Comparison of ENCODE assay signal across 11 cellular contexts in genomic region chrX:72255445-72255844, GRCh38. TPM values are rescaled to one million over a fixed set of nuclear protein-coding genes. Genes with fewer than 3 reads are reported as not detected.
DNase-seq lines count a peak whose midpoint lies in the region; TF ChIP-seq lines count a peak whose summit lies in the region.
"Had no signal": no experiment of that assay in that cellular context is flagged by ENCODE, and none has a peak within 500 bp of the region (broad histone marks: within the 10 kb centered on the region; RNA-seq: fewer than 3 reads in every experiment).

No MANE protein-coding gene starts in this region.

- H3K36me3 Mint-ChIP-seq in Calu3 (ENCODE audit: insufficient read depth, unreplicated experiment), result no peaks in the 10 kb centered on the region

- H3K4me3 Mint-ChIP-seq in Calu3 (ENCODE audit: low read depth, unreplicated experiment), result peak overlapping the region; percentile 28
- H3K4me3 Mint-ChIP-seq: activated CD4-positive, alpha-beta T cell treated with anti-CD3 and anti-CD28 coated beads, Interleukin-2, amount 10 ng/mL, durations not matched to agents 7 days and 5 days had no signal

- no peak for TF ChIP-seq CTCF in Calu3 (IDR thresholded peaks at IDR 0.05; ENCODE audit: unreplicated experiment)

- H3K27me3 Mint-ChIP-seq in Calu3 (ENCODE audit: unreplicated experiment), result no peaks in the 10 kb centered on the region

- H3K27ac Mint-ChIP-seq in Calu3 (ENCODE audit: unreplicated experiment), result no peak overlapping the region
- H3K27ac Mint-ChIP-seq: activated CD4-positive, alpha-beta T cell treated with anti-CD3 and anti-CD28 coated beads, Interleukin-2, amount 10 ng/mL, durations not matched to agents 7 days and 5 days had no signal

- intact Hi-C loops in Calu3 (cut with micrococcal nuclease; ENCODE audit: unreplicated experiment), result no loop called here

- CTCF ChIA-PET in Calu3 (lab: Charles Lee), result no interaction called here

- peaks cover 21% of the 10 kb centered on the region for H3K4me1 Mint-ChIP-seq in Calu3 (ENCODE audit: low read depth, unreplicated experiment)
- H3K4me1 Mint-ChIP-seq: activated CD4-positive, alpha-beta T cell treated with anti-CD3 and anti-CD28 coated beads, Interleukin-2, amount 10 ng/mL, durations not matched to agents 7 days and 5 days had no signal

- BruUV-seq in Calu3 (replicated peaks; lab: Mats Ljungman, UMichigan), result no TSS peak

- DNase-seq in Calu3 (peak; percentile 30), NCI-H1417 treated with DMSO at 0.1 percent for 48 hours (lab: John Stamatoyannopoulos, UW) (peak; percentile 95), astrocyte of the hippocampus (ENCODE audit: low read depth, low spot score) (peak; percentile 45), medulla oblongata (ENCODE audit: extremely low spot score) (peak; percentile 4), HUDEP-2 (lab: John Stamatoyannopoulos, UW; ENCODE audit: unreplicated experiment in 76 of 76) (no peak), SKM-1 treated with dmso at 0.1 percent for 144 hours (lab: John Stamatoyannopoulos, UW; ENCODE audit: unreplicated experiment) (no peak), mucosa of gallbladder (ENCODE audit: low spot score) (no peak)
- no peak for DNase-seq in activated CD4-positive, alpha-beta T cell treated with anti-CD3 and anti-CD28 coated beads, Interleukin-2, amount 50 U/mL, for 4 hours
- DNase-seq: activated CD4-positive, alpha-beta T cell treated with anti-CD3 and anti-CD28 coated beads, Interleukin-2, amount 10 ng/mL, durations not matched to agents 7 days and 5 days had no signal

- H3K9me3 Mint-ChIP-seq in Calu3 (ENCODE audit: low read depth, unreplicated experiment), result no peaks in the 10 kb centered on the region
- H3K9me3 Mint-ChIP-seq: activated CD4-positive, alpha-beta T cell treated with anti-CD3 and anti-CD28 coated beads, Interleukin-2, amount 10 ng/mL, durations not matched to agents 7 days and 5 days had no signal

RNA-seq across cellular contexts. Expression of gene ERCC6L, which starts 16.6 kb away (rescaled TPM):
- 11.0 and 11.3 TPM in 2 replicates for total RNA-seq in Calu3 (2022)
- 0.23 TPM for total RNA-seq in mucosa of gallbladder

RNA-seq across cellular contexts. Expression of gene RPS4X, which starts 21.6 kb away (rescaled TPM):
- 621 and 665 TPM in 2 replicates for total RNA-seq in Calu3 (2022)
- total RNA-seq in mucosa of gallbladder, result 860 TPM

RNA-seq across cellular contexts. Expression of gene CITED1, which starts 50.3 kb away (rescaled TPM):
- 0.78 TPM in 1 of 2 replicates, not detected in the other for total RNA-seq in Calu3 (2022)
- total RNA-seq in mucosa of gallbladder, result not detected
- total RNA-seq: activated CD4-positive, alpha-beta T cell treated with anti-CD3 and anti-CD28 coated beads, Interleukin-2, amount 10 ng/mL, durations not matched to agents 7 days and 5 days; GM12878; lung microvascular endothelial cell had no signal

Comparison
In these comparisons a context has a peak if more than half of its experiments do, and no peak if none do; other contexts are left out.
1. DNase-seq: peak in Calu3 (single experiment), NCI-H1417 treated with DMSO at 0.1 percent for 48 hours (single experiment), astrocyte of the hippocampus (single experiment) and medulla oblongata (single experiment); none in HUDEP-2 (0 of 76), activated CD4-positive, alpha-beta T cell treated with anti-CD3 and anti-CD28 coated beads, Interleukin-2, amount 50 U/mL, for 4 hours (0 of 2), SKM-1 treated with dmso at 0.1 percent for 144 hours (single experiment) and mucosa of gallbladder (single experiment).